ENCODE assay signal across 30 cellular contexts in genomic region chr5:97601651-97602050, GRCh38.
"Had no signal": no experiment of that assay in that cellular context is flagged by ENCODE, and none has a peak within 500 bp of the region (broad histone marks: within the 10 kb centered on the region; RNA-seq: fewer than 3 reads in every experiment).

No MANE protein-coding gene starts in this region.

- H3K4me3 ChIP-seq: dorsolateral prefrontal cortex, gastrocnemius medialis, heart left ventricle, hepatocyte, lung, mucosa of descending colon, prostate gland, sigmoid colon, stomach, thyroid gland, vagina had no signal

- H3K4me1 Mint-ChIP-seq: memory B cell; mesothelial cell of epicardium; naive B cell; neural crest cell; stimulated activated effector memory CD8-positive, alpha-beta T cell treated with anti-CD3 and anti-CD28 coated beads, Interleukin-12 subunit alpha, Interleukin-12 subunit beta, amount 100 ng/mL, for 72 hours had no signal

- ATAC-seq: esophagus mucosa; gastrocnemius medialis; heart left ventricle; left lobe of liver; mucosa of descending colon; natural killer cell treated with Interleukin-12 subunit alpha and Interleukin-12 subunit beta and Interleukin-15 and Interleukin-18, amount 100 ng/mL, for 72 hours; right cardiac atrium; stimulated activated effector memory CD8-positive, alpha-beta T cell treated with anti-CD3 and anti-CD28 coated beads, Interleukin-12 subunit alpha, Interleukin-12 subunit beta, amount 100 ng/mL, for 72 hours had no signal

- DNase-seq: cortex of kidney; dorsolateral prefrontal cortex; effector CD4-positive, alpha-beta T cell; foreskin fibroblast; gastrocnemius medialis; heart left ventricle; islet precursor cell; mucosa of descending colon; naive B cell; right cardiac atrium; sigmoid colon; stimulated activated CD4-positive, alpha-beta T cell treated with anti-CD3 and anti-CD28 coated beads, Interleukin-2, amount 100 ng/mL, for 24 hours; stimulated activated CD4-positive, alpha-beta T cell treated with anti-CD3 and anti-CD28 coated beads, Interleukin-4, amount 100 ng/mL, for 24 hours; stimulated activated naive CD4-positive, alpha-beta T cell treated with Interleukin-2 at 50 U/mL for 16 hours; stomach; thyroid gland; trophoblast cell had no signal

- H3K36me3 ChIP-seq: gastrocnemius medialis, heart left ventricle, neutrophil, prostate gland, sigmoid colon, stomach, thyroid gland, vagina had no signal

- H3K4me3 Mint-ChIP-seq: memory B cell; mesothelial cell of epicardium; naive B cell; natural killer cell treated with Interleukin-12 subunit alpha and Interleukin-12 subunit beta and Interleukin-15 and Interleukin-18, amount 100 ng/mL, for 72 hours; neural crest cell; stimulated activated effector memory CD8-positive, alpha-beta T cell treated with anti-CD3 and anti-CD28 coated beads, Interleukin-12 subunit alpha, Interleukin-12 subunit beta, amount 100 ng/mL, for 72 hours had no signal

- H3K4me2 ChIP-seq: hepatocyte had no signal

- H3K27ac ChIP-seq: dorsolateral prefrontal cortex, epithelial cell of prostate, gastrocnemius medialis, heart left ventricle, hepatocyte, neutrophil, prostate gland, sigmoid colon, stomach, thyroid gland, vagina had no signal

- H3K27me3 ChIP-seq: dorsolateral prefrontal cortex, gastrocnemius medialis, heart left ventricle, hepatocyte, neutrophil, sigmoid colon, stomach, thyroid gland, vagina had no signal

- H3K9me3 ChIP-seq: gastrocnemius medialis, neutrophil, prostate gland, thyroid gland, vagina had no signal

- H3K36me3 Mint-ChIP-seq: mesothelial cell of epicardium; stimulated activated effector memory CD8-positive, alpha-beta T cell treated with anti-CD3 and anti-CD28 coated beads, Interleukin-12 subunit alpha, Interleukin-12 subunit beta, amount 100 ng/mL, for 72 hours had no signal

- H2AFZ ChIP-seq: hepatocyte had no signal

- H3K27me3 Mint-ChIP-seq: memory B cell; naive B cell; natural killer cell treated with Interleukin-12 subunit alpha and Interleukin-12 subunit beta and Interleukin-15 and Interleukin-18, amount 100 ng/mL, for 72 hours had no signal

- H3K4me1 ChIP-seq: gastrocnemius medialis, heart left ventricle, prostate gland, sigmoid colon, stomach, thyroid gland, vagina had no signal

- H3K79me2 ChIP-seq: hepatocyte had no signal

- H3K27ac Mint-ChIP-seq: memory B cell; mesothelial cell of epicardium; naive B cell; natural killer cell treated with Interleukin-12 subunit alpha and Interleukin-12 subunit beta and Interleukin-15 and Interleukin-18, amount 100 ng/mL, for 72 hours; stimulated activated effector memory CD8-positive, alpha-beta T cell treated with anti-CD3 and anti-CD28 coated beads, Interleukin-12 subunit alpha, Interleukin-12 subunit beta, amount 100 ng/mL, for 72 hours had no signal
